8 cellular contexts compared by ENCODE assay signal in genomic region chr1:160354388-160354985, GRCh38. TPM values are rescaled to one million over a fixed set of nuclear protein-coding genes. Genes with fewer than 3 reads are reported as not detected.
A peak's percentile ranks its signal among the peaks of the same experiment; 100 is the strongest.
DNase-seq lines count a peak whose midpoint lies in the region; ATAC-seq and TF ChIP-seq lines count a peak whose summit lies in the region.

No MANE protein-coding gene starts in this region.

- CTCF ChIA-PET in RWPE1 (lab: Yijun Ruan, JAX): interaction anchor here (0.6 to 1.4 kb wide), 4 partner anchors 23 to 1221 kb away, joined by 3 to 10 read pairs (median 4); no protein-coding TSS in a partner anchor

- H3K36me3 ChIP-seq in OCI-LY3 (replicated peaks; ENCODE audit: low read depth, low read length) (peaks cover 90% of the 10 kb centered on the region), esophagus muscularis mucosa (peaks cover 71 to 98% (median 95%) of the 10 kb centered on the region in 4 donors), gastroesophageal sphincter (peaks cover 0 to 100% of the 10 kb centered on the region in 2 donors)

- H3K9me3 ChIP-seq in OCI-LY3 (ENCODE audit: insufficient read depth, low read length) (no peaks in the 10 kb centered on the region), esophagus muscularis mucosa (no peaks in the 10 kb centered on the region), gastroesophageal sphincter (no peaks in the 10 kb centered on the region)

- H3K9ac ChIP-seq in OCI-LY3 (ENCODE audit: low read length): no peak overlapping the region

- 92% methylated on average over 5 of the region's 5 CpGs for WGBS in esophagus muscularis mucosa
- WGBS in gastroesophageal sphincter (ENCODE audit: low coverage in 1 of 2), 2 donors: 25 to 56% methylated on average over 1 to 2 of the region's 5 CpGs

- intact Hi-C loops in esophagus muscularis mucosa (cut with DNase I): no loop called here

- POLR2A ChIA-PET in RWPE1 (lab: Yijun Ruan, JAX; ENCODE audit: low non-redundant PET): interaction anchor here (0.5 to 0.8 kb wide), 2 partner anchors 62 to 63 kb away, joined by 3 read pairs; no protein-coding TSS in a partner anchor

- peak; percentile 53 for ATAC-seq in stimulated activated naive CD8-positive, alpha-beta T cell treated with anti-CD3 and anti-CD28 coated beads, Interleukin-15, Interleukin-2, amounts not matched to agents 100 U/mL and 50 U/mL, for 24 hours
- ATAC-seq in gastroesophageal sphincter: no peak

- H3K27me3 ChIP-seq in OCI-LY3 (ENCODE audit: low read depth, low read length) (no peaks in the 10 kb centered on the region), esophagus muscularis mucosa (no peaks in the 10 kb centered on the region), gastroesophageal sphincter (no peaks in the 10 kb centered on the region)

- no peak overlapping the region for H3K4me2 ChIP-seq in OCI-LY3 (ENCODE audit: low read length)

- peaks cover 1% of the 10 kb centered on the region; the same call in 1 of the 2 replicates for H3K79me2 ChIP-seq in OCI-LY3 (ENCODE audit: low read length)

- TF ChIP-seq CTCF in OCI-LY3 (IDR thresholded peaks at IDR 0.05; ENCODE audit: low read depth, low read length) (peak; percentile 70), esophagus muscularis mucosa (IDR thresholded peaks at IDR 0.05) (peak in 2 of 3 experiments; percentile 18 to 33), gastroesophageal sphincter (IDR thresholded peaks at IDR 0.05) (peak in 1 of 4 experiments; percentile 38), RWPE1 (conservative IDR thresholded peaks at IDR 0.05; ENCODE audit: low read depth) (no peak; the same call in 1 of the 2 replicates)

- TF ChIP-seq EP300 in esophagus muscularis mucosa (IDR thresholded peaks at IDR 0.05) (no peak), gastroesophageal sphincter (IDR thresholded peaks at IDR 0.05) (no peak)

- no peaks in the 10 kb centered on the region for H4K20me1 ChIP-seq in OCI-LY3 (ENCODE audit: insufficient read depth, low read length)

- no peak overlapping the region for H3K4me3 ChIP-seq in OCI-LY3 (ENCODE audit: low read length)
- H3K4me3 ChIP-seq in esophagus muscularis mucosa: no peak overlapping the region
- H3K4me3 ChIP-seq in gastroesophageal sphincter: no peak overlapping the region

- DNase-seq in A172 (ENCODE audit: low spot score) (peak; percentile 44), EL (peak; percentile 23), esophagus muscularis mucosa (ENCODE audit: extremely low spot score) (no peak), cerebellar nuclear complex (lab: John Stamatoyannopoulos, UW) (no peak), RWPE1 (ENCODE audit: low spot score) (no peak)
- peak; percentile 16 for DNase-seq in stimulated activated naive CD8-positive, alpha-beta T cell treated with anti-CD3 and anti-CD28 coated beads, Interleukin-15, Interleukin-2, amounts not matched to agents 100 U/mL and 50 U/mL, for 24 hours

- no peak overlapping the region for H2AFZ ChIP-seq in OCI-LY3 (ENCODE audit: low read depth, low read length)

- H3K27ac ChIP-seq in OCI-LY3 (ENCODE audit: low read length) (no peak overlapping the region), esophagus muscularis mucosa (replicated peaks in 1 of 4) (no peak overlapping the region), gastroesophageal sphincter (no peak overlapping the region), RWPE1 (no peak overlapping the region)

- no peaks in the 10 kb centered on the region for H3K4me1 ChIP-seq in OCI-LY3 (ENCODE audit: low read length)
- H3K4me1 ChIP-seq in esophagus muscularis mucosa: peaks cover 0 to 8% (median 0%) of the 10 kb centered on the region in 4 donors
- H3K4me1 ChIP-seq in gastroesophageal sphincter: no peaks in the 10 kb centered on the region

- no peak for TF ChIP-seq POLR2A in esophagus muscularis mucosa (IDR thresholded peaks at IDR 0.05; ENCODE audit: low read depth)
- TF ChIP-seq POLR2A in gastroesophageal sphincter (IDR thresholded peaks at IDR 0.05): no peak

RNA-seq across cellular contexts. Expression of gene NCSTN, which starts 11.3 kb away (rescaled TPM):
- 103 and 111 TPM in 2 replicates for total RNA-seq in A172 (2014; rRNA removed; shearing (Covaris generic))
- 10 to 100 TPM; 45.6 to 59.7 (median 52.1) TPM for total RNA-seq in esophagus muscularis mucosa
- total RNA-seq in gastroesophageal sphincter: 10 to 100 TPM; 41.5 to 49.2 (median 47.5) TPM

RNA-seq across cellular contexts. Expression of gene COPA, which starts 11.4 kb away (rescaled TPM):
- total RNA-seq in A172 (2014; rRNA removed; shearing (Covaris generic)): 243 and 261 TPM in 2 replicates
- 100 to 1,000 TPM; 108 to 125 (median 116) TPM for total RNA-seq in esophagus muscularis mucosa
- 100 to 1,000 TPM in 2 of 4 donors, 10 to 100 TPM in 2; 92.3 to 127 (median 111) TPM for total RNA-seq in gastroesophageal sphincter

RNA-seq across cellular contexts. Expression of gene NHLH1, which starts 12.4 kb away (rescaled TPM):
- not detected in 2 replicates for total RNA-seq in A172 (2014; rRNA removed; shearing (Covaris generic))
- not detected for total RNA-seq in esophagus muscularis mucosa
- total RNA-seq in gastroesophageal sphincter: not detected

RNA-seq across cellular contexts. Expression of gene VANGL2, which starts 45.9 kb away (rescaled TPM):
- 5.7 and 6.3 TPM in 2 replicates for total RNA-seq in A172 (2014; rRNA removed; shearing (Covaris generic))
- total RNA-seq in esophagus muscularis mucosa (1 to 10 TPM; 1.2 to 5.8 (median 3.7) TPM), gastroesophageal sphincter (1 to 10 TPM in 3 of 4 donors, under 1 TPM in 1; 0.62 to 8.5 (median 4.3) TPM)

Comparison
In these comparisons a context has a peak if more than half of its experiments do, and no peak if none do; other contexts are left out.
1. DNase-seq: peak in A172 (single experiment), EL (single experiment) and stimulated activated naive CD8-positive, alpha-beta T cell treated with anti-CD3 and anti-CD28 coated beads, Interleukin-15, Interleukin-2, amounts not matched to agents 100 U/mL and 50 U/mL, for 24 hours (single experiment); none in esophagus muscularis mucosa (single experiment), cerebellar nuclear complex (0 of 2) and RWPE1 (single experiment).